13 cellular contexts compared by ENCODE assay signal in genomic region chr22:29265929-29266328, GRCh38. TPM values are rescaled to one million over a fixed set of nuclear protein-coding genes. Genes with fewer than 3 reads are reported as not detected.
DNase-seq lines count a peak whose midpoint lies in the region; ATAC-seq and TF ChIP-seq lines count a peak whose summit lies in the region.
"Had no signal": no experiment of that assay in that cellular context is flagged by ENCODE, and none has a peak within 500 bp of the region (broad histone marks: within the 10 kb centered on the region; RNA-seq: fewer than 3 reads in every experiment).

No MANE protein-coding gene starts in this region.

- CTCF ChIA-PET in SK-N-SH (lab: Yijun Ruan, JAX) = interaction anchor here (7.7 kb wide), 1 partner anchor 20 kb away, joined by 40 read pairs; no protein-coding TSS in a partner anchor
- CTCF ChIA-PET in mammary epithelial cell (lab: Charles Lee; ENCODE audit: low non-redundant PET) = no interaction called here

- H3F3A ChIP-seq in SK-N-SH (replicated peaks; ENCODE audit: insufficient read depth) (peaks cover 3% of the 10 kb centered on the region), Loucy (ENCODE audit: low read depth) (0 out of 2 replicates have a peak, but pooled peaks cover 3% of the 10 kb centered on the region)

- WGBS in SK-N-SH (ENCODE audit: low lambda C conversion rate) = 83% methylated on average over 3 of the region's 4 CpGs
- 89% methylated on average over 2 of the region's 4 CpGs for WGBS in mammary epithelial cell (ENCODE audit: low coverage, missing lambda C conversion rate)

- TF ChIP-seq EP300 in SK-N-SH (IDR thresholded peaks at IDR 0.05; ENCODE audit: borderline replicate concordance in 1 of 2, low read depth in 1 of 2, low read length in 1 of 2) = no peak

- peaks cover 10 to 31% of the 10 kb centered on the region in 2 experiments; a peak in 3 of 4 replicates for H3K4me1 ChIP-seq in SK-N-SH (ENCODE audit: control insufficient read depth in 1 of 2, insufficient read depth in 2 of 2, low read depth in 1 of 2, low read length in 1 of 2)
- H3K4me1 ChIP-seq in Loucy (ENCODE audit: insufficient read depth, low read length, poor library complexity, severe bottlenecking) = peaks cover 31% of the 10 kb centered on the region
- H3K4me1 ChIP-seq in mammary epithelial cell (ENCODE audit: insufficient read depth, low read length) = peaks cover 25% of the 10 kb centered on the region
- H3K4me1 ChIP-seq in osteoblast (ENCODE audit: insufficient read depth, low read length) = peaks cover 33% of the 10 kb centered on the region
- peaks cover 26% of the 10 kb centered on the region for H3K4me1 ChIP-seq in effector memory CD4-positive, alpha-beta T cell (ENCODE audit: control insufficient read depth, insufficient read depth, low read length, poor library complexity, severe bottlenecking)

- no peak for ATAC-seq in SK-N-SH treated with all-trans-retinoic acid at 6 μM for 48 hours

- H3K27ac ChIP-seq in SK-N-SH (ENCODE audit: low read depth in 2 of 2, low read length in 1 of 2) (peak overlapping the region in 1 of 2 experiments; percentile 5; a peak in 1 of 4 replicates), mammary epithelial cell (ENCODE audit: insufficient read depth, low read depth, low read length) (no peak overlapping the region), osteoblast (ENCODE audit: low read depth, low read length) (no peak overlapping the region)
- H3K27ac ChIP-seq in effector memory CD4-positive, alpha-beta T cell (ENCODE audit: insufficient read depth, low read length, poor library complexity, severe bottlenecking) = no peak overlapping the region
- H3K27ac ChIP-seq: thoracic aorta had no signal

- no peak overlapping the region for H2AFZ ChIP-seq in SK-N-SH (ENCODE audit: low read depth)
- H2AFZ ChIP-seq in Loucy (ENCODE audit: low read length) = no peak overlapping the region
- H2AFZ ChIP-seq in mammary epithelial cell (ENCODE audit: low read depth, low read length) = no peak overlapping the region
- no peak overlapping the region for H2AFZ ChIP-seq in osteoblast (ENCODE audit: low read length)

- H3K9me2 ChIP-seq in SK-N-SH (no peaks in the 10 kb centered on the region), Loucy (replicated peaks; ENCODE audit: low read depth, low read length) (no peaks in the 10 kb centered on the region)

- intact Hi-C loops in mammary epithelial cell (cut with micrococcal nuclease) = loop anchor here (5.0 kb wide), 1 partner anchor 464 kb away; the partner anchor contains the start of gene XBP1

- no peak for TF ChIP-seq RAD21 in SK-N-SH (IDR thresholded peaks at IDR 0.05; ENCODE audit: low read length)

- peak overlapping the region; percentile 99; the same call in 1 of the 2 replicates for H3K4me2 ChIP-seq in SK-N-SH
- H3K4me2 ChIP-seq in Loucy (ENCODE audit: low read depth, low read length, poor library complexity, severe bottlenecking) = peak overlapping the region; percentile 100
- peak overlapping the region; percentile 95 for H3K4me2 ChIP-seq in mammary epithelial cell (ENCODE audit: insufficient read depth, low read depth, low read length)
- H3K4me2 ChIP-seq in osteoblast (ENCODE audit: insufficient read depth, low read length) = peak overlapping the region; percentile 98

- dilution Hi-C loops in mammary epithelial cell (cut with HindIII; ENCODE audit: low sequenced_read_pairs) = no loop called here

- H3K36me3 ChIP-seq in SK-N-SH (replicated peaks in 1 of 2; ENCODE audit: control insufficient read depth in 1 of 2, insufficient read depth in 2 of 2, low read length in 1 of 2) (peaks cover 20 to 21% of the 10 kb centered on the region in 2 experiments), Loucy (ENCODE audit: insufficient read depth, low read length) (peaks cover 6% of the 10 kb centered on the region), mammary epithelial cell (ENCODE audit: insufficient read depth, low read length) (peaks cover 5% of the 10 kb centered on the region), osteoblast (ENCODE audit: insufficient read depth, low read length) (peaks cover 22% of the 10 kb centered on the region)
- H3K36me3 ChIP-seq in effector memory CD4-positive, alpha-beta T cell (ENCODE audit: control insufficient read depth, insufficient read depth, low read length) = peaks cover 4% of the 10 kb centered on the region

- H3K9me3 ChIP-seq in SK-N-SH = no peaks in the 10 kb centered on the region
- H3K9me3 ChIP-seq in Loucy (ENCODE audit: insufficient read depth, low read depth, low read length) = no peaks in the 10 kb centered on the region
- no peaks in the 10 kb centered on the region for H3K9me3 ChIP-seq in mammary epithelial cell (replicated peaks; ENCODE audit: insufficient read depth, low read length)
- no peaks in the 10 kb centered on the region for H3K9me3 ChIP-seq in osteoblast (ENCODE audit: low read depth, low read length)
- no peaks in the 10 kb centered on the region for H3K9me3 ChIP-seq in effector memory CD4-positive, alpha-beta T cell (ENCODE audit: control insufficient read depth, low read length)
- H3K9me3 ChIP-seq: thoracic aorta had no signal

- H3K27me3 ChIP-seq in SK-N-SH (ENCODE audit: insufficient read depth) (no peaks in the 10 kb centered on the region), Loucy (ENCODE audit: insufficient read depth, low read length, poor library complexity, severe bottlenecking) (peaks cover 6% of the 10 kb centered on the region), mammary epithelial cell (ENCODE audit: insufficient read depth, low read length) (no peaks in the 10 kb centered on the region), osteoblast (ENCODE audit: insufficient read depth, low read length) (no peaks in the 10 kb centered on the region)
- H3K27me3 ChIP-seq in effector memory CD4-positive, alpha-beta T cell (replicated peaks; ENCODE audit: control insufficient read depth, insufficient read depth, low read length, poor library complexity, severe bottlenecking) = no peaks in the 10 kb centered on the region

- TF ChIP-seq CTCF in SK-N-SH (IDR thresholded peaks at IDR 0.05) (no peak), Loucy (conservative IDR thresholded peaks at IDR 0.05; ENCODE audit: low read length) (no peak), mammary epithelial cell (conservative IDR thresholded peaks at IDR 0.05 in 1 of 2, IDR thresholded peaks at IDR 0.05 in 1 of 2; ENCODE audit: extremely low read depth in 1 of 2, insufficient read depth in 1 of 2, low read depth in 1 of 2, low read length in 2 of 2) (no peak), osteoblast (IDR thresholded peaks at IDR 0.05; ENCODE audit: extremely low read depth, low read depth, low read length) (no peak), GM20000 (IDR thresholded peaks at IDR 0.05; ENCODE audit: extremely low read depth, missing control alignments) (no peak)

- H3K9ac ChIP-seq in SK-N-SH = no peak overlapping the region
- H3K9ac ChIP-seq in Loucy (ENCODE audit: low read depth, low read length, poor library complexity, severe bottlenecking) = peak overlapping the region; percentile 99
- no peak overlapping the region for H3K9ac ChIP-seq in mammary epithelial cell (ENCODE audit: insufficient read depth, low read length)

- H3K79me2 ChIP-seq in SK-N-SH (ENCODE audit: insufficient read depth) (peaks cover 48% of the 10 kb centered on the region), Loucy (ENCODE audit: insufficient read depth, low read length) (peaks cover 58% of the 10 kb centered on the region), mammary epithelial cell (ENCODE audit: insufficient read depth, low read length) (peaks cover 58% of the 10 kb centered on the region), osteoblast (ENCODE audit: insufficient read depth, low read length) (peaks cover 53% of the 10 kb centered on the region)

- POLR2A ChIA-PET in SK-N-SH (lab: Yijun Ruan, JAX) = no interaction called here

- no TSS peak for BruUV-seq in mammary epithelial cell (replicated peaks; lab: Mats Ljungman, UMichigan)

- in situ Hi-C loops in mammary epithelial cell (cut with MboI; ENCODE audit: low sequenced_read_pairs in 2 of 2) = no loop called here

- DNase-seq in SK-N-SH (peak; percentile 14), mammary epithelial cell (no peak), osteoblast (ENCODE audit: insufficient read length, low spot score, missing footprints) (no peak), GM20000 (ENCODE audit: low spot score) (no peak), NCI-H1694 treated with DMSO at 0.1 percent for 48 hours (lab: John Stamatoyannopoulos, UW) (no peak)
- no peak for DNase-seq in effector memory CD4-positive, alpha-beta T cell
- DNase-seq: aorta, foreskin melanocyte, NCI-H774 had no signal

- H3K4me3 ChIP-seq in SK-N-SH (ENCODE audit: low read depth in 2 of 2, low read length in 1 of 2) (no peak overlapping the region), Loucy (ENCODE audit: low read length, poor library complexity, severe bottlenecking) (peak overlapping the region; percentile 94), mammary epithelial cell (replicated peaks in 1 of 3; ENCODE audit: insufficient read depth in 1 of 3, low read depth in 2 of 3, low read length in 3 of 3) (no peak overlapping the region), osteoblast (ENCODE audit: insufficient read depth, low read length) (no peak overlapping the region)
- H3K4me3 ChIP-seq in effector memory CD4-positive, alpha-beta T cell (ENCODE audit: insufficient read depth, low read depth, low read length, poor library complexity, severe bottlenecking) = no peak overlapping the region

- H4K20me1 ChIP-seq in SK-N-SH (ENCODE audit: insufficient read depth) (peaks cover 24% of the 10 kb centered on the region), Loucy (ENCODE audit: insufficient read depth, low read length, poor library complexity, severe bottlenecking) (peaks cover 31% of the 10 kb centered on the region), mammary epithelial cell (ENCODE audit: insufficient read depth, low read length) (peaks cover 12% of the 10 kb centered on the region), osteoblast (ENCODE audit: insufficient read depth, low read length) (peaks cover 28% of the 10 kb centered on the region)

RNA-seq across cellular contexts. Expression of gene RHBDD3, which starts 1.9 kb away (rescaled TPM):
- 19.0 and 23.0 TPM in 2 replicates for polyA plus RNA-seq in SK-N-SH (2012; rRNA removed)
- polyA plus RNA-seq in SK-N-SH (2012; cell fraction: cytosol; rRNA removed) = 7.0 and 12.1 TPM in 2 replicates
- 47.6 and 71.1 TPM in 2 replicates for polyA plus RNA-seq in SK-N-SH (2012; cell fraction: nucleus; rRNA removed)
- total RNA-seq in mammary epithelial cell = 10 to 100 TPM; 18.0 to 25.7 TPM
- polyA plus RNA-seq in mammary epithelial cell = 14.1 TPM
- polyA minus RNA-seq in mammary epithelial cell = 5.2 TPM
- 25.0 and 32.7 TPM in 2 replicates for total RNA-seq in osteoblast

RNA-seq across cellular contexts. Expression of gene EWSR1, which starts 2.1 kb away (rescaled TPM):
- polyA plus RNA-seq in SK-N-SH (2012; rRNA removed) (173 and 234 TPM in 2 replicates), mammary epithelial cell (307 TPM)
- polyA plus RNA-seq in SK-N-SH (2012; cell fraction: cytosol; rRNA removed) = 103 and 111 TPM in 2 replicates
- polyA plus RNA-seq in SK-N-SH (2012; cell fraction: nucleus; rRNA removed) = 442 and 643 TPM in 2 replicates
- total RNA-seq in mammary epithelial cell (100 to 1,000 TPM; 164 to 307 TPM), osteoblast (139 and 148 TPM in 2 replicates)
- polyA minus RNA-seq in mammary epithelial cell = 305 TPM

RNA-seq across cellular contexts. Expression of gene GAS2L1, which starts 40.5 kb away (rescaled TPM):
- polyA plus RNA-seq in SK-N-SH (2012; rRNA removed) (16.8 and 21.8 TPM in 2 replicates), mammary epithelial cell (27.6 TPM)
- 9.2 and 14.9 TPM in 2 replicates for polyA plus RNA-seq in SK-N-SH (2012; cell fraction: cytosol; rRNA removed)
- polyA plus RNA-seq in SK-N-SH (2012; cell fraction: nucleus; rRNA removed) = 40.3 and 60.8 TPM in 2 replicates
- total RNA-seq in mammary epithelial cell (10 to 100 TPM; 15.8 to 29.7 TPM), osteoblast (11.6 and 13.0 TPM in 2 replicates)
- polyA minus RNA-seq in mammary epithelial cell = 7.9 TPM

RNA-seq across cellular contexts. Expression of gene RASL10A, which starts 49.6 kb away (rescaled TPM):
- polyA plus RNA-seq in SK-N-SH (2012; rRNA removed) = 0.18 and 0.36 TPM in 2 replicates
- polyA plus RNA-seq in SK-N-SH (2012; cell fraction: cytosol; rRNA removed) = 0.04 TPM in 1 of 2 replicates, not detected in the other
- 2.7 and 4.2 TPM in 2 replicates for polyA plus RNA-seq in SK-N-SH (2012; cell fraction: nucleus; rRNA removed)
- under 1 TPM in 1 of 2 donors, not detected in 1; 0.66 TPM for total RNA-seq in mammary epithelial cell
- polyA plus RNA-seq in mammary epithelial cell = not detected
- not detected for polyA minus RNA-seq in mammary epithelial cell
- total RNA-seq in osteoblast = not detected in 2 replicates
- total RNA-seq: A172 had no signal
